ENCODE assay signal across 2 cellular contexts in the genomic region with DNA sequence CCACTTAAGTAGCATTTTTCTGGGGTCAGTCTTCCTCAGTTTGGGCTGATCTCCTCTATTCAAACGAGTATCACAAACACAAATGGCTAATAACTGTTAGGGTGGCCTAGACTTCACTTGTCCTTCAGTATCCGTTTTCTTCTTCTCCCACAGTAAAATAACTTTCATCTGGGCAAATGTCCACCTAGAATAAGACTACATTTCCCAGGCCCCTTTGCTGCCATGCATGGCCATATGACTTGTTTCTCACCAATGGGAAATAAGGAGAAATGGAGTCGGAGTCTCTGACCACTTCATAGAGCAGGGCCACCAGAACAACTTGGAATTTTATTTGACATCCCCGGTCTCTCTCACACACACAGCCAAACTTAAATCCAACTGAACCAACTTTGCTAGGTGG.
TF ChIP-seq lines count a peak whose summit lies in the region.

No MANE protein-coding gene starts in this region.

TF ChIP-seq in IMR-90, 13 proteins besides CTCF, POLR2A, EP300 and RAD21:
- TF ChIP-seq, protein P1, sequence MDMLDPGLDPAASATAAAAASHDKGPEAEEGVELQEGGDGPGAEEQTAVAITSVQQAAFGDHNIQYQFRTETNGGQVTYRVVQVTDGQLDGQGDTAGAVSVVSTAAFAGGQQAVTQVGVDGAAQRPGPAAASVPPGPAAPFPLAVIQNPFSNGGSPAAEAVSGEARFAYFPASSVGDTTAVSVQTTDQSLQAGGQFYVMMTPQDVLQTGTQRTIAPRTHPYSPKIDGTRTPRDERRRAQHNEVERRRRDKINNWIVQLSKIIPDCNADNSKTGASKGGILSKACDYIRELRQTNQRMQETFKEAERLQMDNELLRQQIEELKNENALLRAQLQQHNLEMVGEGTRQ (IDR thresholded peaks at IDR 0.05; ENCODE audit: low read depth, low read length) = peak; percentile 60
- TF ChIP-seq NFE2L2 (IDR thresholded peaks at IDR 0.05; ENCODE audit: low read depth, low read length) = no peak

TF ChIP-seq in K562, 482 proteins besides CTCF, POLR2A, EP300 and RAD21:
- TF ChIP-seq YY1 (IDR thresholded peaks at IDR 0.05; ENCODE audit: borderline replicate concordance in 1 of 3, control insufficient read depth in 1 of 3, extremely low read depth in 1 of 3, insufficient read depth in 3 of 3, insufficient read length in 1 of 3, insufficient replicate concordance in 2 of 3, low read depth in 1 of 3, low read length in 2 of 3) = peak in 1 of 3 experiments; percentile 28
- peak; percentile 70 for TF ChIP-seq RAD51 (IDR thresholded peaks at IDR 0.05; ENCODE audit: borderline replicate concordance, low read depth)
- TF ChIP-seq NFYB (IDR thresholded peaks at IDR 0.05; ENCODE audit: extremely low read depth, insufficient read length) = peak; percentile 25
- TF ChIP-seq ZNF143 (CRISPR knock-in tag; IDR thresholded peaks at IDR 0.05) = peak; percentile 69
- no peak for TF ChIP-seq RNF2 (IDR thresholded peaks at IDR 0.05)
- TF ChIP-seq, protein P1 (CRISPR knock-in tag; IDR thresholded peaks at IDR 0.05) = peak; percentile 90
- TF ChIP-seq, protein P2, sequence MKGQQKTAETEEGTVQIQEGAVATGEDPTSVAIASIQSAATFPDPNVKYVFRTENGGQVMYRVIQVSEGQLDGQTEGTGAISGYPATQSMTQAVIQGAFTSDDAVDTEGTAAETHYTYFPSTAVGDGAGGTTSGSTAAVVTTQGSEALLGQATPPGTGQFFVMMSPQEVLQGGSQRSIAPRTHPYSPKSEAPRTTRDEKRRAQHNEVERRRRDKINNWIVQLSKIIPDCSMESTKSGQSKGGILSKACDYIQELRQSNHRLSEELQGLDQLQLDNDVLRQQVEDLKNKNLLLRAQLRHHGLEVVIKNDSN (CRISPR knock-in tag; IDR thresholded peaks at IDR 0.05) = peak; percentile 68
- no peak for TF ChIP-seq ZC3H11A (IDR thresholded peaks at IDR 0.05; ENCODE audit: low read depth, low read length)
- peak; percentile 80 for TF ChIP-seq HCFC1 (IDR thresholded peaks at IDR 0.05; ENCODE audit: low read depth, low read length)
- TF ChIP-seq, protein P3, sequence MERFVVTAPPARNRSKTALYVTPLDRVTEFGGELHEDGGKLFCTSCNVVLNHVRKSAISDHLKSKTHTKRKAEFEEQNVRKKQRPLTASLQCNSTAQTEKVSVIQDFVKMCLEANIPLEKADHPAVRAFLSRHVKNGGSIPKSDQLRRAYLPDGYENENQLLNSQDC (CRISPR knock-in tag; IDR thresholded peaks at IDR 0.05) = no peak
- peak; percentile 48 to 55; a peak in 3 of 4 replicates for TF ChIP-seq SIX5 (IDR thresholded peaks at IDR 0.05; ENCODE audit: borderline replicate concordance in 1 of 2, insufficient read depth in 1 of 2, low read depth in 1 of 2, low read length in 2 of 2)
- TF ChIP-seq, protein P4, sequence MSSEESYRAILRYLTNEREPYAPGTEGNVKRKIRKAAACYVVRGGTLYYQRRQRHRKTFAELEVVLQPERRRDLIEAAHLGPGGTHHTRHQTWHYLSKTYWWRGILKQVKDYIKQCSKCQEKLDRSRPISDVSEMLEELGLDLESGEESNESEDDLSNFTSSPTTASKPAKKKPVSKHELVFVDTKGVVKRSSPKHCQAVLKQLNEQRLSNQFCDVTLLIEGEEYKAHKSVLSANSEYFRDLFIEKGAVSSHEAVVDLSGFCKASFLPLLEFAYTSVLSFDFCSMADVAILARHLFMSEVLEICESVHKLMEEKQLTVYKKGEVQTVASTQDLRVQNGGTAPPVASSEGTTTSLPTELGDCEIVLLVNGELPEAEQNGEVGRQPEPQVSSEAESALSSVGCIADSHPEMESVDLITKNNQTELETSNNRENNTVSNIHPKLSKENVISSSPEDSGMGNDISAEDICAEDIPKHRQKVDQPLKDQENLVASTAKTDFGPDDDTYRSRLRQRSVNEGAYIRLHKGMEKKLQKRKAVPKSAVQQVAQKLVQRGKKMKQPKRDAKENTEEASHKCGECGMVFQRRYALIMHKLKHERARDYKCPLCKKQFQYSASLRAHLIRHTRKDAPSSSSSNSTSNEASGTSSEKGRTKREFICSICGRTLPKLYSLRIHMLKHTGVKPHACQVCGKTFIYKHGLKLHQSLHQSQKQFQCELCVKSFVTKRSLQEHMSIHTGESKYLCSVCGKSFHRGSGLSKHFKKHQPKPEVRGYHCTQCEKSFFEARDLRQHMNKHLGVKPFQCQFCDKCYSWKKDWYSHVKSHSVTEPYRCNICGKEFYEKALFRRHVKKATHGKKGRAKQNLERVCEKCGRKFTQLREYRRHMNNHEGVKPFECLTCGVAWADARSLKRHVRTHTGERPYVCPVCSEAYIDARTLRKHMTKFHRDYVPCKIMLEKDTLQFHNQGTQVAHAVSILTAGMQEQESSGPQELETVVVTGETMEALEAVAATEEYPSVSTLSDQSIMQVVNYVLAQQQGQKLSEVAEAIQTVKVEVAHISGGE (CRISPR knock-in tag; IDR thresholded peaks at IDR 0.05) = peak in 1 of 3 experiments; percentile 63; a peak in 1 of 6 replicates
- TF ChIP-seq ETS2 (tag; IDR thresholded peaks at IDR 0.05; ENCODE audit: borderline replicate concordance, poor library complexity, severe bottlenecking) = no peak
